32 cellular contexts compared by ENCODE assay signal in the genomic region with DNA sequence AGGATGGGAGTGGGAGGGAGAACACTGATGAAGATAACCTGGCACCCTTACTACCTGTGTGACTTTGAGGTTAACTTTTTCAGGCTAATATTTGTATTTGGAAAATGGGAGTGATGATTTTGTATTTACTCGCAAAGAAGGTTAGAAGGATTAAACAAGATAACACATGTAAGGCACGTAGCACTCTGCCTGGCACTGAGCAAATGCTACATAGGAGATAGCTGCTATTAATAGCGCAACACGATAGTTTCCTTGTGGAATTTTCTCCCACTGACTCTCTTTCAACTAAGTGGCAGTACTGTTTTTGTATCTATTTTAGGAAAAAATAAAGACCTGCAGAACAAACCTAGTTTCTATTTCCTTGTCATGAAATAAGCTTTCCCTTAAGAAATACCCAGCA. TPM values are rescaled to one million over a fixed set of nuclear protein-coding genes. Genes with fewer than 3 reads are reported as not detected.
"Had no signal": no experiment of that assay in that cellular context is flagged by ENCODE, and none has a peak within 500 bp of the region (broad histone marks: within the 10 kb centered on the region; RNA-seq: fewer than 3 reads in every experiment).

No MANE protein-coding gene starts in this region.

- ATAC-seq: activated naive CD4-positive, alpha-beta T cell treated with anti-CD3 and anti-CD28 coated beads, Interleukin-2, amount 50 U/mL, for 72 hours; activated T-cell treated with anti-CD3 and anti-CD28 coated beads, Interleukin-2, amount 50 U/mL, for 72 hours; effector memory CD8-positive, alpha-beta T cell; foreskin keratinocyte; T-cell; WTC11 had no signal

- H3K27ac Mint-ChIP-seq: activated CD4-positive, alpha-beta memory T cell treated with anti-CD3 and anti-CD28 coated beads, Interleukin-2, amount 10 ng/mL, durations not matched to agents 7 days and 5 days; activated CD4-positive, alpha-beta T cell treated with anti-CD3 and anti-CD28 coated beads, Interleukin-2, amount 10 ng/mL, durations not matched to agents 7 days and 5 days; activated naive CD4-positive, alpha-beta T cell treated with anti-CD3 and anti-CD28 coated beads, Interleukin-2, amount 10 ng/mL, durations not matched to agents 7 days and 5 days; activated naive CD4-positive, alpha-beta T cell treated with anti-CD3 and anti-CD28 coated beads, Interleukin-2, amount 50 U/mL, for 72 hours; activated naive CD8-positive, alpha-beta T cell treated with anti-CD3 and anti-CD28 coated beads, Interleukin-2, amount 10 ng/mL, durations not matched to agents 7 days and 5 days; activated T-cell treated with anti-CD3 and anti-CD28 coated beads, Interleukin-2, amount 50 U/mL, for 24 hours; activated T-cell treated with anti-CD3 and anti-CD28 coated beads, Interleukin-2, amount 50 U/mL, for 72 hours; effector memory CD8-positive, alpha-beta T cell; T-cell; T-helper 1 cell treated with Interleukin-12 subunit alpha and Interleukin-12 subunit beta and Interleukin-4 antibody, amounts not matched to agents 30 μg/mL and 1 μg/mL, for 36 hours; WTC11 had no signal

- H3K4me3 ChIP-seq: esophagus muscularis mucosa, gastrocnemius medialis had no signal

- H3K9me3 Mint-ChIP-seq: activated CD4-positive, alpha-beta memory T cell treated with anti-CD3 and anti-CD28 coated beads, Interleukin-2, amount 10 ng/mL, durations not matched to agents 7 days and 5 days; activated CD4-positive, alpha-beta T cell treated with anti-CD3 and anti-CD28 coated beads, Interleukin-2, amount 10 ng/mL, durations not matched to agents 7 days and 5 days; activated naive CD4-positive, alpha-beta T cell treated with anti-CD3 and anti-CD28 coated beads, Interleukin-2, amount 10 ng/mL, durations not matched to agents 7 days and 5 days; activated naive CD4-positive, alpha-beta T cell treated with anti-CD3 and anti-CD28 coated beads, Interleukin-2, amount 50 U/mL, for 72 hours; activated naive CD8-positive, alpha-beta T cell treated with anti-CD3 and anti-CD28 coated beads, Interleukin-2, amount 10 ng/mL, durations not matched to agents 7 days and 5 days; activated T-cell treated with anti-CD3 and anti-CD28 coated beads, Interleukin-2, amount 50 U/mL, for 24 hours; activated T-cell treated with anti-CD3 and anti-CD28 coated beads, Interleukin-2, amount 50 U/mL, for 72 hours; effector memory CD8-positive, alpha-beta T cell; T-cell; T-helper 1 cell treated with Interleukin-12 subunit alpha and Interleukin-12 subunit beta and Interleukin-4 antibody, amounts not matched to agents 30 μg/mL and 1 μg/mL, for 36 hours; WTC11 had no signal

- H3K27ac ChIP-seq: brain microvascular endothelial cell, esophagus muscularis mucosa, foreskin keratinocyte, gastrocnemius medialis had no signal

- FAIRE-seq: astrocyte, bronchial epithelial cell, colon had no signal

- H3K27me3 ChIP-seq: brain microvascular endothelial cell, esophagus muscularis mucosa, foreskin keratinocyte, gastrocnemius medialis had no signal

- H3K4me1 Mint-ChIP-seq: activated CD4-positive, alpha-beta memory T cell treated with anti-CD3 and anti-CD28 coated beads, Interleukin-2, amount 10 ng/mL, durations not matched to agents 7 days and 5 days; activated CD4-positive, alpha-beta T cell treated with anti-CD3 and anti-CD28 coated beads, Interleukin-2, amount 10 ng/mL, durations not matched to agents 7 days and 5 days; activated naive CD4-positive, alpha-beta T cell treated with anti-CD3 and anti-CD28 coated beads, Interleukin-2, amount 10 ng/mL, durations not matched to agents 7 days and 5 days; activated naive CD8-positive, alpha-beta T cell treated with anti-CD3 and anti-CD28 coated beads, Interleukin-2, amount 10 ng/mL, durations not matched to agents 7 days and 5 days; T-cell had no signal

- DNase-seq: activated CD4-positive, alpha-beta memory T cell treated with anti-CD3 and anti-CD28 coated beads, Interleukin-2, amount 10 ng/mL, durations not matched to agents 7 days and 5 days; activated CD4-positive, alpha-beta T cell treated with anti-CD3 and anti-CD28 coated beads for 1 hour; activated CD4-positive, alpha-beta T cell treated with anti-CD3 and anti-CD28 coated beads for 4 hours; activated CD4-positive, alpha-beta T cell treated with anti-CD3 and anti-CD28 coated beads, Interleukin-2, amount 10 ng/mL, durations not matched to agents 7 days and 5 days; activated CD4-positive, alpha-beta T cell treated with anti-CD3 and anti-CD28 coated beads, Interleukin-2, amount 50 U/mL, for 4 hours; activated CD8-positive, alpha-beta memory T cell treated with anti-CD3 and anti-CD28 coated beads, Interleukin-2, amount 50 U/mL, for 48 hours; activated gamma-delta T cell; activated naive CD4-positive, alpha-beta T cell; activated naive CD4-positive, alpha-beta T cell treated with anti-CD3 and anti-CD28 coated beads, Interleukin-2, amount 10 ng/mL, durations not matched to agents 7 days and 5 days; activated naive CD8-positive, alpha-beta T cell treated with anti-CD3 and anti-CD28 coated beads, Interleukin-2, amount 10 ng/mL, durations not matched to agents 7 days and 5 days; activated T-cell treated with anti-CD3 and anti-CD28 coated beads for 4 hours; activated T-cell treated with anti-CD3 and anti-CD28 coated beads, Interleukin-2, amount 50 U/mL, for 24 hours; activated T-cell treated with anti-CD3 and anti-CD28 coated beads, Interleukin-2, amount 50 U/mL, for 72 hours; brain microvascular endothelial cell; caudate nucleus; cortex of kidney; dermis blood vessel endothelial cell; effector CD4-positive, alpha-beta T cell; effector memory CD8-positive, alpha-beta T cell; erythroblast; foreskin keratinocyte; gastrocnemius medialis; glutamatergic neuron; SW 1271; T-cell had no signal

- H3K36me3 Mint-ChIP-seq: activated naive CD4-positive, alpha-beta T cell treated with anti-CD3 and anti-CD28 coated beads, Interleukin-2, amount 10 ng/mL, durations not matched to agents 7 days and 5 days; activated naive CD4-positive, alpha-beta T cell treated with anti-CD3 and anti-CD28 coated beads, Interleukin-2, amount 50 U/mL, for 72 hours; activated naive CD8-positive, alpha-beta T cell treated with anti-CD3 and anti-CD28 coated beads, Interleukin-2, amount 10 ng/mL, durations not matched to agents 7 days and 5 days; T-cell; WTC11 had no signal

- H3K9me3 ChIP-seq: esophagus muscularis mucosa, gastrocnemius medialis had no signal

- H3K4me3 Mint-ChIP-seq: activated CD4-positive, alpha-beta memory T cell treated with anti-CD3 and anti-CD28 coated beads, Interleukin-2, amount 10 ng/mL, durations not matched to agents 7 days and 5 days; activated CD4-positive, alpha-beta T cell treated with anti-CD3 and anti-CD28 coated beads, Interleukin-2, amount 10 ng/mL, durations not matched to agents 7 days and 5 days; activated naive CD4-positive, alpha-beta T cell treated with anti-CD3 and anti-CD28 coated beads, Interleukin-2, amount 10 ng/mL, durations not matched to agents 7 days and 5 days; activated naive CD8-positive, alpha-beta T cell treated with anti-CD3 and anti-CD28 coated beads, Interleukin-2, amount 10 ng/mL, durations not matched to agents 7 days and 5 days; activated T-cell treated with anti-CD3 and anti-CD28 coated beads, Interleukin-2, amount 50 U/mL, for 24 hours; activated T-cell treated with anti-CD3 and anti-CD28 coated beads, Interleukin-2, amount 50 U/mL, for 72 hours; effector memory CD8-positive, alpha-beta T cell; T-cell; T-helper 1 cell treated with Interleukin-12 subunit alpha and Interleukin-12 subunit beta and Interleukin-4 antibody, amounts not matched to agents 30 μg/mL and 1 μg/mL, for 36 hours; WTC11 had no signal

- H3K4me1 ChIP-seq: esophagus muscularis mucosa, foreskin keratinocyte had no signal

- H3K36me3 ChIP-seq: brain microvascular endothelial cell, esophagus muscularis mucosa, gastrocnemius medialis had no signal

- H3K27me3 Mint-ChIP-seq: activated CD4-positive, alpha-beta memory T cell treated with anti-CD3 and anti-CD28 coated beads, Interleukin-2, amount 10 ng/mL, durations not matched to agents 7 days and 5 days; activated CD4-positive, alpha-beta T cell treated with anti-CD3 and anti-CD28 coated beads, Interleukin-2, amount 10 ng/mL, durations not matched to agents 7 days and 5 days; activated naive CD4-positive, alpha-beta T cell treated with anti-CD3 and anti-CD28 coated beads, Interleukin-2, amount 10 ng/mL, durations not matched to agents 7 days and 5 days; activated T-cell treated with anti-CD3 and anti-CD28 coated beads, Interleukin-2, amount 50 U/mL, for 24 hours; effector memory CD8-positive, alpha-beta T cell; T-cell had no signal

RNA-seq across cellular contexts. Expression of a gene that starts 15.4 kb away (rescaled TPM):
- total RNA-seq: activated CD4-positive, alpha-beta memory T cell treated with anti-CD3 and anti-CD28 coated beads, Interleukin-2, amount 10 ng/mL, durations not matched to agents 7 days and 5 days; activated CD4-positive, alpha-beta T cell treated with anti-CD3 and anti-CD28 coated beads, Interleukin-2, amount 10 ng/mL, durations not matched to agents 7 days and 5 days; activated naive CD4-positive, alpha-beta T cell treated with anti-CD3 and anti-CD28 coated beads, Interleukin-2, amount 50 U/mL, for 72 hours; activated naive CD8-positive, alpha-beta T cell treated with anti-CD3 and anti-CD28 coated beads, Interleukin-2, amount 10 ng/mL, durations not matched to agents 7 days and 5 days; activated T-cell treated with anti-CD3 and anti-CD28 coated beads, Interleukin-2, amount 50 U/mL, for 72 hours; bronchial epithelial cell; foreskin keratinocyte; T-cell; WTC11 had no signal
- polyA plus RNA-seq: foreskin keratinocyte had no signal
